Comparison of ENCODE assay signal across 8 cellular contexts in the genomic region with DNA sequence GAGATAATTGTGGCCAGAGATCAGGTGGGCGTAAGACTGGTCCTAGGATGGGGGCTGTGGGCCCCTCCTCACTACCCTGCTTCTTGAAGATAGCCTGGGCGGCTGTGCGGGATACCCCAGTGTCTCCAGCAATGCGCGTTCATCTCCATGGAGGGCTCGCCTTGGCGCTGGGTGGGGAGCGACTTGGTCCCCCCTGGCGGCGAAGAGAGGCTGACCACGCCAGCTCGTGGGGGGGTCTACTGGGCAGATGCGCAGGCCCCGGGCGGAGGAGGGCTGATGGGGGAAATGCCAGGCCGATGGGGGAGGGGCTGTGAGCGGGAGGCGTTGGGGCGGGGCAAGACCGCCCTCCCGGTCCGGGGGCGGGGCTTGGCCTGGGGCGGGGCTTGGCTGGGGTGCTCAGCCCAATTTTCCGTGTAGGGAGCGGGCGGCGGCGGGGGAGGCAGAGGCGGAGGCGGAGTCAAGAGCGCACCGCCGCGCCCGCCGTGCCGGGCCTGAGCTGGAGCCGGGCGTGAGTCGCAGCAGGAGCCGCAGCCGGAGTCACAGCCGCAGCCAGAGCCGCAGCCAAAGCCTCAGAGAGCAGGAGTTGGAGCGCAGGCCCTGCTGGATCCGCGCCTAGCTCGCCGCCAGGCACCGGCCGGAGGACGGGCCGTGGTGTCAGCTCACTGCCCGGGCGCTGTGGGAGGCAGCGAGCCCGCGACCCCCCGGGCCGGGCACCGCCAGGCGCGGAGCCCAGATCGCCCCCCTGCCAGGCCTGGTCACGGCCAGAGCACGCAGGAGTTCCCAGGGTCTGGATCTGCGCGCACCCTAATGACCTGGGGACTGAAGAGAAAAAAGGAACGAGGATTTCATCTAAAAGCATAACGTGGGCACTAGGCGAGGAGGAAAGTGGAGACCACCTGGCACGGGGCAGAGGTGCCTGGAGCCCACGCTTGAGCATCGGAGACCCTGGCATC. TPM values are rescaled to one million over a fixed set of nuclear protein-coding genes. Genes with fewer than 3 reads are reported as not detected.
DNase-seq lines count a peak whose midpoint lies in the region; ATAC-seq and TF ChIP-seq lines count a peak whose summit lies in the region.

TSS of gene SLC35E4 (plus strand) at position 509 of the 953 bp plus-strand sequence. CDS start 670 bp downstream, outside the sequence.

- 1% methylated on average over 33 to 56 of the region's 75 CpGs for WGBS in lower leg skin, 2 donors

- ATAC-seq in HG03439 (IDR thresholded peaks at IDR 0.05; ENCODE audit: unreplicated experiment) = peak; percentile 61

- intact Hi-C loops in lower leg skin (cut with DNase I; ENCODE audit: low total_unique reads) = loop anchor here (2.0 to 10.0 kb wide), 3 partner anchors 119 to 509 kb away; partner anchors contain the start of gene PLA2G3

- H3K4me3 ChIP-seq in BE2C (ENCODE audit: low read depth, low read length) = peak within 1 kb of the TSS; percentile 75
- peak within 1 kb of the TSS; percentile 45 for H3K4me3 ChIP-seq in lower leg skin (ENCODE audit: low read depth, poor library complexity, severe bottlenecking)

- DNase-seq in BE2C (peak; percentile 99), GM19238 (ENCODE audit: insufficient read length, low spot score) (peak; percentile 90), NCI-H526 treated with DMSO at 0.1 percent for 48 hours (lab: John Stamatoyannopoulos, UW) (peak; percentile 74), dermis microvascular lymphatic vessel endothelial cell (ENCODE audit: low read depth in 2 of 2) (peak; percentile 70 to 91), lower leg skin (ENCODE audit: low spot score in 2 of 2) (peak; percentile 92 to 99)
- peak; percentile 94 to 95 for DNase-seq in activated CD4-positive, alpha-beta T cell treated with anti-CD3 and anti-CD28 coated beads, Interleukin-2, amount 50 U/mL, for 4 hours
- DNase-seq in stimulated activated CD4-positive, alpha-beta T cell treated with anti-CD3 and anti-CD28 coated beads, Interleukin-4, amount 100 ng/mL, for 4 hours = peak; percentile 94 to 99

- H3K4me1 ChIP-seq in BE2C = peaks cover 5% of the 10 kb centered on the region; the same call in 1 of the 2 replicates

- TF ChIP-seq CTCF in BE2C (IDR thresholded peaks at IDR 0.05; ENCODE audit: low read depth, low read length) (peak; percentile 43), lower leg skin (IDR thresholded peaks at IDR 0.05) (no peak)

- TF ChIP-seq POLR2A in lower leg skin (IDR thresholded peaks at IDR 0.05) = no peak

- H3K36me3 ChIP-seq in BE2C = no peaks in the 10 kb centered on the region

- H3K9me3 ChIP-seq in BE2C = no peaks in the 10 kb centered on the region

- no peaks in the 10 kb centered on the region for H3K27me3 ChIP-seq in BE2C

RNA-seq across cellular contexts. Expression of gene SLC35E4, which starts in this region (rescaled TPM):
- polyA plus RNA-seq in BE2C (2012; ENCODE audit: insufficient read depth, insufficient read length, low read depth) = 9.2 TPM
- total RNA-seq in dermis microvascular lymphatic vessel endothelial cell (26.4 and 31.3 TPM in 2 replicates), lower leg skin (10 to 100 TPM; 14.6 to 22.2 (median 18.6) TPM)

Comparison
In these comparisons a context has a peak if more than half of its experiments do, and no peak if none do; other contexts are left out.
1. Peak in every context shown above with its lines: DNase-seq, ATAC-seq and H3K4me3 ChIP-seq.